ENCODE assay signal across 28 cellular contexts in genomic region chr2:61807036-61807757, GRCh38. TPM values are rescaled to one million over a fixed set of nuclear protein-coding genes. Genes with fewer than 3 reads are reported as not detected.
DNase-seq lines count a peak whose midpoint lies in the region; ATAC-seq and TF ChIP-seq lines count a peak whose summit lies in the region.
"Had no signal": no experiment of that assay in that cellular context is flagged by ENCODE, and none has a peak within 500 bp of the region (broad histone marks: within the 10 kb centered on the region; RNA-seq: fewer than 3 reads in every experiment).

No MANE protein-coding gene starts in this region.

- no peak overlapping the region for H3K4me3 ChIP-seq in GM12864 (ENCODE audit: low read depth, low read length)
- H3K4me3 ChIP-seq in OCI-LY3 (ENCODE audit: low read length), result no peak overlapping the region
- no peak overlapping the region for H3K4me3 ChIP-seq in uterus
- H3K4me3 ChIP-seq: K562 had no signal

- peaks cover 19% of the 10 kb centered on the region for H3K4me1 ChIP-seq in OCI-LY3 (ENCODE audit: low read length)
- H3K4me1 ChIP-seq in uterus, result no peaks in the 10 kb centered on the region

- H3K27me3 ChIP-seq in OCI-LY3 (ENCODE audit: low read depth, low read length) (no peaks in the 10 kb centered on the region), uterus (no peaks in the 10 kb centered on the region)

- TF ChIP-seq POLR2A in uterus (IDR thresholded peaks at IDR 0.05), result no peak

- H3K9me3 Mint-ChIP-seq in stimulated activated naive B cell treated with anti-CD40 and anti-IgM and Interleukin-4, amounts not matched to agents 10 μg/mL and 1 μg/mL and 100 μg/mL, for 72 hours, result no peaks in the 10 kb centered on the region
- no peaks in the 10 kb centered on the region for H3K9me3 Mint-ChIP-seq in mesothelial cell of epicardium
- H3K9me3 Mint-ChIP-seq: CD4-positive, alpha-beta memory T cell had no signal

- peaks cover 0 to 4% of the 10 kb centered on the region in 2 donors for H3K4me1 Mint-ChIP-seq in stimulated activated naive B cell treated with anti-CD40 and anti-IgM and Interleukin-4, amounts not matched to agents 10 μg/mL and 1 μg/mL and 100 μg/mL, for 72 hours
- peaks cover 2% of the 10 kb centered on the region for H3K4me1 Mint-ChIP-seq in mesothelial cell of epicardium
- H3K4me1 Mint-ChIP-seq: T-helper 17 cell had no signal

- ATAC-seq in GM18868 (IDR thresholded peaks at IDR 0.05; ENCODE audit: unreplicated experiment), result peak; percentile 71
- no peak for ATAC-seq in stimulated activated naive B cell treated with anti-CD40 and anti-IgM and Interleukin-4, amounts not matched to agents 10 μg/mL and 1 μg/mL and 100 μg/mL, for 72 hours (replicated peaks)
- ATAC-seq in HG03139 (IDR thresholded peaks at IDR 0.05; ENCODE audit: unreplicated experiment), result no peak
- ATAC-seq: K562, Panc1, T-helper 17 cell had no signal

- H3K36me3 ChIP-seq in OCI-LY3 (replicated peaks; ENCODE audit: low read depth, low read length) (no peaks in the 10 kb centered on the region), uterus (no peaks in the 10 kb centered on the region)

- H3K9ac ChIP-seq in OCI-LY3 (ENCODE audit: low read length), result no peak overlapping the region
- H3K9ac ChIP-seq: SK-N-SH had no signal

- no peaks in the 10 kb centered on the region for H3K79me2 ChIP-seq in OCI-LY3 (ENCODE audit: low read length)

- H3K4me3 Mint-ChIP-seq in stimulated activated naive B cell treated with anti-CD40 and anti-IgM and Interleukin-4, amounts not matched to agents 10 μg/mL and 1 μg/mL and 100 μg/mL, for 72 hours, result no peak overlapping the region
- no peak overlapping the region for H3K4me3 Mint-ChIP-seq in mesothelial cell of epicardium
- H3K4me3 Mint-ChIP-seq: T-helper 17 cell had no signal

- H3K9me3 ChIP-seq in OCI-LY3 (ENCODE audit: insufficient read depth, low read length) (no peaks in the 10 kb centered on the region), uterus (no peaks in the 10 kb centered on the region)
- H3K9me3 ChIP-seq: SK-N-SH had no signal

- TF ChIP-seq CTCF in GM12864 (IDR thresholded peaks at IDR 0.05; ENCODE audit: low read depth, low read length, missing control alignments) (no peak), OCI-LY3 (IDR thresholded peaks at IDR 0.05; ENCODE audit: low read depth, low read length) (no peak), uterus (IDR thresholded peaks at IDR 0.05) (no peak), mesothelial cell of epicardium (IDR thresholded peaks at IDR 0.05; ENCODE audit: unreplicated experiment) (no peak)

- H4K20me1 ChIP-seq in OCI-LY3 (ENCODE audit: insufficient read depth, low read length), result no peaks in the 10 kb centered on the region

- H2AFZ ChIP-seq in OCI-LY3 (ENCODE audit: low read depth, low read length), result peak overlapping the region; percentile 26; the same call in 1 of the 2 replicates

- no peak overlapping the region for H3K27ac ChIP-seq in OCI-LY3 (ENCODE audit: low read length)
- H3K27ac ChIP-seq in uterus, result no peak overlapping the region
- H3K27ac ChIP-seq: RWPE1 had no signal

- no peaks in the 10 kb centered on the region for H3K36me3 Mint-ChIP-seq in stimulated activated naive B cell treated with anti-CD40 and anti-IgM and Interleukin-4, amounts not matched to agents 10 μg/mL and 1 μg/mL and 100 μg/mL, for 72 hours
- H3K36me3 Mint-ChIP-seq in mesothelial cell of epicardium, result no peaks in the 10 kb centered on the region
- H3K36me3 Mint-ChIP-seq: CD4-positive, alpha-beta memory T cell had no signal

- peak; percentile 39 for DNase-seq in GM12864 (ENCODE audit: low read depth)
- no peak for DNase-seq in stimulated activated naive B cell treated with anti-CD40 and anti-IgM and Interleukin-4, amounts not matched to agents 10 μg/mL and 1 μg/mL and 100 μg/mL, for 72 hours
- no peak for DNase-seq in uterus
- DNase-seq in mesothelial cell of epicardium (ENCODE audit: low spot score in 2 of 2, unreplicated experiment in 2 of 2), result no peak
- DNase-seq: AML-193; C1 segment of cervical spinal cord; CD4-positive, alpha-beta memory T cell; COR-L47; DMS53; Kasumi-1; MV-4-11; NCI-H1105; NCI-H1436 treated with DMSO at 0.1 percent for 48 hours; NCI-H187 treated with DMSO at 0.1 percent for 48 hours; NCI-H2107; NCI-H226; NCI-H510A; NCI-H69; SHP77 treated with DMSO at 0.1 percent for 48 hours; SK-N-SH; SW 1271; T-helper 17 cell had no signal

- H3K27me3 Mint-ChIP-seq in stimulated activated naive B cell treated with anti-CD40 and anti-IgM and Interleukin-4, amounts not matched to agents 10 μg/mL and 1 μg/mL and 100 μg/mL, for 72 hours, result peaks cover 14 to 23% of the 10 kb centered on the region in 2 donors
- H3K27me3 Mint-ChIP-seq in mesothelial cell of epicardium (ENCODE audit: low read depth), result peaks cover 7% of the 10 kb centered on the region

- H3K4me2 ChIP-seq in OCI-LY3 (ENCODE audit: low read length), result 0 out of 2 replicates have a peak overlapping the region, but pooled peaks have one; percentile 14
- H3K4me2 ChIP-seq: SK-N-SH had no signal

- intact Hi-C loops in uterus (cut with DNase I; ENCODE audit: low total_unique reads), result no loop called here

- H3K27ac Mint-ChIP-seq in stimulated activated naive B cell treated with anti-CD40 and anti-IgM and Interleukin-4, amounts not matched to agents 10 μg/mL and 1 μg/mL and 100 μg/mL, for 72 hours, result peak overlapping the region; percentile 11
- H3K27ac Mint-ChIP-seq in mesothelial cell of epicardium, result no peak overlapping the region
- H3K27ac Mint-ChIP-seq: T-helper 17 cell had no signal

RNA-seq across cellular contexts. Expression of gene FAM161A, which starts 46.7 kb away (rescaled TPM):
- 10 to 100 TPM in 2 of 4 donors, 1 to 10 TPM in 1, under 1 TPM in 1; 0.88 to 69.7 (median 12.5) TPM for total RNA-seq in uterus
- 9.3 to 10.8 TPM (median 9.5 TPM) in 3 replicates for total RNA-seq in mesothelial cell of epicardium
